In the genomic region with DNA sequence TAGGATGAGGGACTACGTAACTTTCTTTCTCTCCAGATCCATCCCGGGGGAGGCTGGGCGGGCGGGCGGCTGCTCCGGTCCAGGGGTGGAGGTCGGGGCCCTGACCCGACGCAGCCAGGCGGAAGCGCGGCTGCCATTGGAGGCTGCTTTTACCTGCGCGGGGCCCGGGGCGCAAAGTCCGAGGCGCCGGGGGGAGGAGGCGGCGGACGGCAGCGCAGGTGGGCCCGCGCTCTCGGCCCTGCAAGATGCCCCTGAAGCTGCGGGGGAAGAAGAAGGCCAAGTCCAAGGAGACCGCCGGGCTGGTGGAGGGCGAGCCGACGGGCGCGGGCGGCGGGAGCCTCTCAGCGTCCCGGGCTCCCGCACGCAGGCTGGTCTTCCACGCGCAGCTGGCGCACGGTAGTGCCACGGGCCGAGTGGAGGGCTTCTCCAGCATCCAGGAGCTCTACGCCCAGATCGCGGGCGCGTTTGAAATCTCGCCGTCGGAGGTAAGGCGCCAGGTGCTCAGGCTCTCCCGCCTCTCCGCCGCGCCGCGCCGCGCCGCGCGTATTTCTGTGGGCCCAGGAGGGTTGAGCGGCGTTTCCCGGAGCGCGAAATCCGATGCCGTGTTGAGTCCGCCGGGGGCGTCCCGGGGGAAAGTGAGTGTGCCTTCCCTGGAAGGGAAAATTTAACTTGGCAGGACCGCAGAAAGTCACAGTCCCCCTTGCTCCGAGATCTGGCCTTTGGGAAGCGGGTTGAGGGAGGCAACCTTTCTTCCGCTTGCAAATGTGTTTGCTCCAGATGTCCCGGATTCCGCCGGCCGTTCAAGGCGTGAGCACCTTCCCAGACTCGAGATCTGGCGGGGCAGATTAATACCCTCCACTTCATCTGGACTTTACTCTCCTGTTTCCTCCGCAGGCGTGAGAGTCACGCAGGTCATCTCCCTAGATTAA, we compare ENCODE assay signal across 8 cellular contexts. TPM values are rescaled to one million over a fixed set of nuclear protein-coding genes. Genes with fewer than 3 reads are reported as not detected.
DNase-seq lines count a peak whose midpoint lies in the region; ATAC-seq and TF ChIP-seq lines count a peak whose summit lies in the region.

A gene with protein sequence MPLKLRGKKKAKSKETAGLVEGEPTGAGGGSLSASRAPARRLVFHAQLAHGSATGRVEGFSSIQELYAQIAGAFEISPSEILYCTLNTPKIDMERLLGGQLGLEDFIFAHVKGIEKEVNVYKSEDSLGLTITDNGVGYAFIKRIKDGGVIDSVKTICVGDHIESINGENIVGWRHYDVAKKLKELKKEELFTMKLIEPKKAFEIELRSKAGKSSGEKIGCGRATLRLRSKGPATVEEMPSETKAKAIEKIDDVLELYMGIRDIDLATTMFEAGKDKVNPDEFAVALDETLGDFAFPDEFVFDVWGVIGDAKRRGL (plus strand): TSS at position 117 of the 929 bp plus-strand sequence. CDS start 129 bp downstream, at position 246.

- CTCF ChIA-PET in activated CD4-positive, alpha-beta memory T cell treated with anti-CD3 and anti-CD28 coated beads, Interleukin-2, amount 10 ng/mL, durations not matched to agents 7 days and 5 days (lab: Charles Lee): interaction anchor here (1.4 kb wide), 1 partner anchor 69 kb away, joined by 5 read pairs; no protein-coding TSS in a partner anchor

- H3K27me3 ChIP-seq in GM23338 (ENCODE audit: insufficient read depth) (peaks cover 42% of the 10 kb centered on the region), fibroblast of lung (ENCODE audit: control insufficient read depth, insufficient read depth, low read length) (no peaks in the 10 kb centered on the region)

- in situ Hi-C loops in ACHN (cut with HindIII; ENCODE audit: low pct_ligation_motif_present, low pct_unique_long_range_greater_than_20kb, low sequenced_read_pairs): no loop called here

- no peaks in the 10 kb centered on the region for H3K9me2 ChIP-seq in GM23338 (ENCODE audit: insufficient read depth)

- no peaks in the 10 kb centered on the region for H3K36me3 Mint-ChIP-seq in GM23338 (ENCODE audit: low read depth)
- no peaks in the 10 kb centered on the region for H3K36me3 Mint-ChIP-seq in activated CD4-positive, alpha-beta memory T cell treated with anti-CD3 and anti-CD28 coated beads, Interleukin-2, amount 10 ng/mL, durations not matched to agents 7 days and 5 days (ENCODE audit: low read depth)
- H3K36me3 Mint-ChIP-seq in nephron (ENCODE audit: low read depth): no peaks in the 10 kb centered on the region

- DNase-seq in ACHN (peak; percentile 33), GM23338 (ENCODE audit: low spot score) (peak; percentile 73), fibroblast of lung (ENCODE audit: low read depth in 2 of 2) (peak; percentile 34 to 43), ureter (ENCODE audit: low spot score) (peak; percentile 49), SKM-1 (lab: John Stamatoyannopoulos, UW; ENCODE audit: unreplicated experiment) (no peak), NCI-H1048 (lab: John Stamatoyannopoulos, UW) (no peak)
- no peak for DNase-seq in activated CD4-positive, alpha-beta memory T cell treated with anti-CD3 and anti-CD28 coated beads, Interleukin-2, amount 10 ng/mL, durations not matched to agents 7 days and 5 days

- H3K9ac ChIP-seq in fibroblast of lung (ENCODE audit: insufficient read depth, low read length): peak within 1 kb of the TSS; percentile 45

- POLR2A ChIA-PET in activated CD4-positive, alpha-beta memory T cell treated with anti-CD3 and anti-CD28 coated beads, Interleukin-2, amount 10 ng/mL, durations not matched to agents 7 days and 5 days (lab: Charles Lee): interaction anchor here (0.6 to 4.0 kb wide), 3 partner anchors 41 to 455 kb away, joined by 3 to 18 read pairs (median 3); a partner anchor contains a TSS

- H3K79me2 ChIP-seq in GM23338 (replicated peaks; ENCODE audit: insufficient read depth) (no peaks in the 10 kb centered on the region), fibroblast of lung (ENCODE audit: control insufficient read depth, insufficient read depth, low read length) (no peaks in the 10 kb centered on the region)

- H3K27me3 Mint-ChIP-seq in GM23338 (ENCODE audit: insufficient read depth, low read depth, poor library complexity): peaks cover 23% of the 10 kb centered on the region
- H3K27me3 Mint-ChIP-seq in activated CD4-positive, alpha-beta memory T cell treated with anti-CD3 and anti-CD28 coated beads, Interleukin-2, amount 10 ng/mL, durations not matched to agents 7 days and 5 days: peaks cover 42% of the 10 kb centered on the region
- peaks cover 78% of the 10 kb centered on the region for H3K27me3 Mint-ChIP-seq in nephron (ENCODE audit: low read depth)

- H3K27ac Mint-ChIP-seq in GM23338 (peak within 1 kb of the TSS; percentile 93), nephron (peak within 1 kb of the TSS; percentile 4 to 89 (median 51))
- H3K27ac Mint-ChIP-seq in activated CD4-positive, alpha-beta memory T cell treated with anti-CD3 and anti-CD28 coated beads, Interleukin-2, amount 10 ng/mL, durations not matched to agents 7 days and 5 days: no peak within 1 kb of the TSS

- peak within 1 kb of the TSS; percentile 74 for H3K4me3 ChIP-seq in GM23338
- H3K4me3 ChIP-seq in fibroblast of lung (replicated peaks in 1 of 4; ENCODE audit: control extremely low read depth in 1 of 4, insufficient read depth in 1 of 4, low read depth in 3 of 4, low read length in 4 of 4): peak within 1 kb of the TSS; percentile 39 to 64 (median 53)

- H3F3A ChIP-seq in GM23338 (replicated peaks; ENCODE audit: low read depth): 0 out of 2 replicates have a peak, but pooled peaks cover 4% of the 10 kb centered on the region

- peak; percentile 81 for ATAC-seq in GM23338

- H3K9me3 Mint-ChIP-seq in GM23338 (no peaks in the 10 kb centered on the region), nephron (peaks cover 4% of the 10 kb centered on the region)
- no peaks in the 10 kb centered on the region for H3K9me3 Mint-ChIP-seq in activated CD4-positive, alpha-beta memory T cell treated with anti-CD3 and anti-CD28 coated beads, Interleukin-2, amount 10 ng/mL, durations not matched to agents 7 days and 5 days

- H3K4me1 ChIP-seq in GM23338 (ENCODE audit: insufficient read depth) (peaks cover 22% of the 10 kb centered on the region), fibroblast of lung (ENCODE audit: control insufficient read depth, extremely low read depth, insufficient read depth, low read length) (no peaks in the 10 kb centered on the region)

- H3K4me3 Mint-ChIP-seq in GM23338: peak within 1 kb of the TSS; percentile 91
- peak within 1 kb of the TSS; percentile 70 for H3K4me3 Mint-ChIP-seq in activated CD4-positive, alpha-beta memory T cell treated with anti-CD3 and anti-CD28 coated beads, Interleukin-2, amount 10 ng/mL, durations not matched to agents 7 days and 5 days
- peak within 1 kb of the TSS; percentile 84 to 85 (median 84) for H3K4me3 Mint-ChIP-seq in nephron

- no peaks in the 10 kb centered on the region for H3K9me3 ChIP-seq in fibroblast of lung (ENCODE audit: control insufficient read depth, insufficient read depth, low read depth, low read length)

- peaks cover 25% of the 10 kb centered on the region for H3K4me1 Mint-ChIP-seq in GM23338
- H3K4me1 Mint-ChIP-seq in activated CD4-positive, alpha-beta memory T cell treated with anti-CD3 and anti-CD28 coated beads, Interleukin-2, amount 10 ng/mL, durations not matched to agents 7 days and 5 days: peaks cover 22% of the 10 kb centered on the region
- H3K4me1 Mint-ChIP-seq in nephron: peaks cover 26% of the 10 kb centered on the region

- no peaks in the 10 kb centered on the region for H3K36me3 ChIP-seq in GM23338 (ENCODE audit: insufficient read depth)
- H3K36me3 ChIP-seq in fibroblast of lung (ENCODE audit: control insufficient read depth, insufficient read depth, low read length): no peaks in the 10 kb centered on the region

- H3K27ac ChIP-seq in GM23338 (ENCODE audit: low read depth): no peak within 1 kb of the TSS
- H3K27ac ChIP-seq in fibroblast of lung (ENCODE audit: insufficient read depth, low read length): no peak within 1 kb of the TSS

- TF ChIP-seq CTCF in GM23338 (conservative IDR thresholded peaks at IDR 0.05; ENCODE audit: low read depth in 2 of 2) (no peak), fibroblast of lung (conservative IDR thresholded peaks at IDR 0.05 in 1 of 2, IDR thresholded peaks at IDR 0.05 in 1 of 2; ENCODE audit: low read depth in 1 of 2, low read length in 2 of 2) (no peak), nephron (IDR thresholded peaks at IDR 0.05; ENCODE audit: unreplicated experiment in 3 of 3) (no peak)

- H3K4me2 ChIP-seq in GM23338: peak within 1 kb of the TSS; percentile 94
- H3K4me2 ChIP-seq in fibroblast of lung (ENCODE audit: extremely low read depth, insufficient read depth, low read length): peak within 1 kb of the TSS; percentile 90

- peak within 1 kb of the TSS; percentile 99 for H2AFZ ChIP-seq in GM23338
- H2AFZ ChIP-seq in fibroblast of lung (ENCODE audit: low read length): peak within 1 kb of the TSS; percentile 73

- H4K20me1 ChIP-seq in GM23338 (replicated peaks; ENCODE audit: insufficient read depth) (no peaks in the 10 kb centered on the region), fibroblast of lung (ENCODE audit: control insufficient read depth, extremely low read depth, insufficient read depth, low read length) (no peaks in the 10 kb centered on the region)

TF ChIP-seq in GM23338, 12 proteins besides CTCF, POLR2A, EP300 and RAD21 (continues in another document):
- TF ChIP-seq JUNB (IDR thresholded peaks at IDR 0.05; ENCODE audit: unreplicated experiment): no peak
- no peak for TF ChIP-seq CREB1 (CRISPR knock-in tag; IDR thresholded peaks at IDR 0.05; ENCODE audit: low read depth)
- no peak for TF ChIP-seq EZH2 (IDR thresholded peaks at IDR 0.05; ENCODE audit: low read depth, unreplicated experiment)
- TF ChIP-seq STAT1 (IDR thresholded peaks at IDR 0.05; ENCODE audit: unreplicated experiment): no peak
- TF ChIP-seq, protein P1, sequence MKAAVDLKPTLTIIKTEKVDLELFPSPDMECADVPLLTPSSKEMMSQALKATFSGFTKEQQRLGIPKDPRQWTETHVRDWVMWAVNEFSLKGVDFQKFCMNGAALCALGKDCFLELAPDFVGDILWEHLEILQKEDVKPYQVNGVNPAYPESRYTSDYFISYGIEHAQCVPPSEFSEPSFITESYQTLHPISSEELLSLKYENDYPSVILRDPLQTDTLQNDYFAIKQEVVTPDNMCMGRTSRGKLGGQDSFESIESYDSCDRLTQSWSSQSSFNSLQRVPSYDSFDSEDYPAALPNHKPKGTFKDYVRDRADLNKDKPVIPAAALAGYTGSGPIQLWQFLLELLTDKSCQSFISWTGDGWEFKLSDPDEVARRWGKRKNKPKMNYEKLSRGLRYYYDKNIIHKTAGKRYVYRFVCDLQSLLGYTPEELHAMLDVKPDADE (IDR thresholded peaks at IDR 0.05): no peak
- TF ChIP-seq ZNF331 (CRISPR knock-in tag; IDR thresholded peaks at IDR 0.05; ENCODE audit: low read depth): no peak

RNA-seq across cellular contexts. Expression of the gene that starts here (rescaled TPM):
- 1.5 and 2.7 TPM in 2 replicates for total RNA-seq in GM23338 (2014; rRNA removed; shearing (Covaris generic))
- polyA plus RNA-seq in GM23338 (2016; fragmentation: Nextera tagmentation; extraction: Ambion mirVana) (1.2 and 2.6 TPM in 2 replicates), fibroblast of lung (0.35 and 0.56 TPM in 2 replicates)
- under 1 TPM; 0.10 to 0.15 TPM for total RNA-seq in activated CD4-positive, alpha-beta memory T cell treated with anti-CD3 and anti-CD28 coated beads, Interleukin-2, amount 10 ng/mL, durations not matched to agents 7 days and 5 days
- total RNA-seq in fibroblast of lung (0.50 and 0.77 TPM in 2 replicates), ureter (3.1 TPM)
- polyA plus RNA-seq in fibroblast of lung (2012): 0.30 and 0.51 TPM in 2 replicates
- not detected in 2 replicates for polyA minus RNA-seq in fibroblast of lung (ENCODE audit: low replicate concordance)

Comparison
In these comparisons a context has a peak if more than half of its experiments do, and no peak if none do; other contexts are left out.
1. Peak in DNase-seq, H3K4me3 ChIP-seq, H3K9ac ChIP-seq and H3K4me2 ChIP-seq in fibroblast of lung; RNA of the gene not detected or under 1 TPM.
2. DNase-seq: peak in ACHN (single experiment), GM23338 (single experiment) and ureter (single experiment); none in activated CD4-positive, alpha-beta memory T cell treated with anti-CD3 and anti-CD28 coated beads, Interleukin-2, amount 10 ng/mL, durations not matched to agents 7 days and 5 days (single experiment), SKM-1 (single experiment) and NCI-H1048 (single experiment).
3. Peak in every context shown above with its lines, with median percentiles within 50 percentile points of each other: H3K4me3 Mint-ChIP-seq.